10 cellular contexts compared by ENCODE assay signal in genomic region chr16:80583466-80583865, GRCh38. TPM values are rescaled to one million over a fixed set of nuclear protein-coding genes. Genes with fewer than 3 reads are reported as not detected.
DNase-seq lines count a peak whose midpoint lies in the region; ATAC-seq, FAIRE-seq and TF ChIP-seq lines count a peak whose summit lies in the region.
"Had no signal": no experiment of that assay in that cellular context is flagged by ENCODE, and none has a peak within 500 bp of the region (broad histone marks: within the 10 kb centered on the region; RNA-seq: fewer than 3 reads in every experiment).

No MANE protein-coding gene starts in this region.

- no peaks in the 10 kb centered on the region for H3K27me3 Mint-ChIP-seq in stimulated activated naive CD8-positive, alpha-beta T cell treated with anti-CD3 and anti-CD28 coated beads, Interleukin-15, amount 100 ng/mL, for 72 hours
- peaks cover 0 to 8% (median 5%) of the 10 kb centered on the region in 3 donors for H3K27me3 Mint-ChIP-seq in CD14-positive monocyte (ENCODE audit: low read depth in 3 of 3)

- H3K9ac ChIP-seq in HepG2 (ENCODE audit: insufficient read depth, low read depth, low read length): no peak overlapping the region

- peaks cover 10 to 13% of the 10 kb centered on the region in 2 donors for H3K9me3 Mint-ChIP-seq in stimulated activated naive CD8-positive, alpha-beta T cell treated with anti-CD3 and anti-CD28 coated beads, Interleukin-15, amount 100 ng/mL, for 72 hours
- peaks cover 0 to 6% (median 2%) of the 10 kb centered on the region in 7 donors for H3K9me3 Mint-ChIP-seq in CD14-positive monocyte

- 83% methylated on average over 1 of the region's 3 CpGs for WGBS in right lobe of liver (ENCODE audit: insufficient coverage, low coverage, low lambda C conversion rate, missing lambda C conversion rate)
- 12% methylated on average over 3 of the region's 3 CpGs for WGBS in HepG2 (ENCODE audit: low lambda C conversion rate)
- 90% methylated on average over 3 of the region's 3 CpGs for WGBS in right cardiac atrium

- H3K4me1 Mint-ChIP-seq in stimulated activated naive CD8-positive, alpha-beta T cell treated with anti-CD3 and anti-CD28 coated beads, Interleukin-15, amount 100 ng/mL, for 72 hours: peaks cover 66% of the 10 kb centered on the region
- H3K4me1 Mint-ChIP-seq in CD14-positive monocyte: peaks cover 7% of the 10 kb centered on the region

- H3K27me3 ChIP-seq in right lobe of liver: no peaks in the 10 kb centered on the region
- H3K27me3 ChIP-seq in HepG2 (ENCODE audit: control insufficient read depth in 1 of 2, insufficient read depth in 2 of 2, low read length in 2 of 2): no peaks in the 10 kb centered on the region
- no peaks in the 10 kb centered on the region for H3K27me3 ChIP-seq in right cardiac atrium (ENCODE audit: control insufficient read depth, insufficient read depth)

- no peak overlapping the region for H2AFZ ChIP-seq in HepG2 (ENCODE audit: low read length)

- intact Hi-C loops in right lobe of liver (cut with DNase I): no loop called here
- intact Hi-C loops in HepG2 (cut with micrococcal nuclease; ENCODE audit: unreplicated experiment): no loop called here
- intact Hi-C loops in right cardiac atrium (cut with DNase I): no loop called here
- intact Hi-C loops in CD14-positive monocyte (cut with micrococcal nuclease): no loop called here

- TF ChIP-seq POLR2A in right lobe of liver (IDR thresholded peaks at IDR 0.05) (no peak), HepG2 (IDR thresholded peaks at IDR 0.05; ENCODE audit: insufficient read depth in 1 of 2, low read depth in 2 of 2, low read length in 2 of 2) (no peak), erythroblast (IDR thresholded peaks at IDR 0.05; ENCODE audit: low read length) (no peak)

- H4K20me1 ChIP-seq in HepG2 (ENCODE audit: insufficient read depth, low read length): no peaks in the 10 kb centered on the region

- in situ Hi-C loops in HepG2 (cut with HindIII; ENCODE audit: extremely low pct_ligation_motif_present, low pct_unique_long_range_greater_than_20kb): no loop called here

- no peaks in the 10 kb centered on the region for H3K36me3 ChIP-seq in right lobe of liver
- no peaks in the 10 kb centered on the region for H3K36me3 ChIP-seq in HepG2 (replicated peaks in 1 of 2; ENCODE audit: control insufficient read depth in 1 of 2, insufficient read depth in 2 of 2, low read length in 2 of 2)

- H3K36me3 Mint-ChIP-seq in CD14-positive monocyte: no peaks in the 10 kb centered on the region

- no peak for FAIRE-seq in HepG2 (lab: Jason Lieb, UNC)

- H3K9me3 ChIP-seq in right lobe of liver (no peaks in the 10 kb centered on the region), HepG2 (ENCODE audit: low read length) (no peaks in the 10 kb centered on the region), right cardiac atrium (ENCODE audit: control insufficient read depth, low read length) (no peaks in the 10 kb centered on the region)

- H3K4me2 ChIP-seq in HepG2 (ENCODE audit: low read depth, low read length): no peak overlapping the region

- no peak overlapping the region for H3K27ac ChIP-seq in right lobe of liver
- no peak overlapping the region for H3K27ac ChIP-seq in HepG2 (ENCODE audit: extremely low read length, insufficient read depth, low read length)
- no peak overlapping the region for H3K27ac ChIP-seq in right cardiac atrium (ENCODE audit: low read length)

- BruUV-seq in HepG2 (replicated peaks; lab: Mats Ljungman, UMichigan): no TSS peak

- H3K27ac Mint-ChIP-seq in stimulated activated naive CD8-positive, alpha-beta T cell treated with anti-CD3 and anti-CD28 coated beads, Interleukin-15, amount 100 ng/mL, for 72 hours: no peak overlapping the region
- no peak overlapping the region for H3K27ac Mint-ChIP-seq in CD14-positive monocyte
- H3K27ac Mint-ChIP-seq: IgD-negative memory B cell had no signal

- TF ChIP-seq EP300 in HepG2 (IDR thresholded peaks at IDR 0.05; ENCODE audit: low read depth in 2 of 2, low read length in 2 of 2): no peak
- no peak for TF ChIP-seq EP300 in HepG2 (CRISPR knock-in tag; IDR thresholded peaks at IDR 0.05; ENCODE audit: borderline replicate concordance)

- peak overlapping the region in 1 of 2 donors; percentile 36 for H3K4me3 Mint-ChIP-seq in stimulated activated naive CD8-positive, alpha-beta T cell treated with anti-CD3 and anti-CD28 coated beads, Interleukin-15, amount 100 ng/mL, for 72 hours
- no peak overlapping the region for H3K4me3 Mint-ChIP-seq in CD14-positive monocyte
- H3K4me3 Mint-ChIP-seq: IgD-negative memory B cell had no signal

- no peak overlapping the region for H3K4me3 ChIP-seq in right lobe of liver
- no peak overlapping the region for H3K4me3 ChIP-seq in HepG2 (replicated peaks in 1 of 3; ENCODE audit: insufficient read depth in 1 of 3, low read depth in 2 of 3, low read length in 3 of 3)
- H3K4me3 ChIP-seq in right cardiac atrium (ENCODE audit: low read length): no peak overlapping the region

- CTCF ChIA-PET in HepG2 (lab: Yijun Ruan, JAX; ENCODE audit: low intra/inter-chr PET ratio, low total read pairs): no interaction called here

- POLR2A ChIA-PET in HepG2 (lab: Yijun Ruan, JAX): no interaction called here

- ATAC-seq in right lobe of liver: peak; percentile 24 to 57 (median 36)
- ATAC-seq in HepG2: no peak
- no peak for ATAC-seq in right cardiac atrium
- peak; percentile 10 for ATAC-seq in stimulated activated naive CD8-positive, alpha-beta T cell treated with anti-CD3 and anti-CD28 coated beads, Interleukin-15, amount 100 ng/mL, for 72 hours

- TF ChIP-seq CTCF in right lobe of liver (IDR thresholded peaks at IDR 0.05) (no peak), HepG2 (CRISPR knock-in tag; IDR thresholded peaks at IDR 0.05) (no peak), CD14-positive monocyte (IDR thresholded peaks at IDR 0.05) (no peak)

- DNase-seq in right lobe of liver (peak in 1 of 3 donors; percentile 32), HepG2 (ENCODE audit: low spot score) (no peak), right cardiac atrium (peak in 2 of 3 donors; percentile 34 to 55), CD14-positive monocyte (ENCODE audit: low spot score) (no peak), erythroblast (lab: John Stamatoyannopoulos, UW) (no peak)
- peak; percentile 31 for DNase-seq in activated T-helper 9 cell treated with anti-CD3 and anti-CD28 coated beads, Interleukin-2, amount 50 U/mL, for 16 hours (ENCODE audit: low read depth)
- DNase-seq in stimulated activated naive CD8-positive, alpha-beta T cell treated with anti-CD3 and anti-CD28 coated beads, Interleukin-15, amount 100 ng/mL, for 72 hours: peak in 1 of 2 donors; percentile 69
- DNase-seq in effector CD8-positive, alpha-beta T cell (lab: John Stamatoyannopoulos, UW): no peak

- H3K4me1 ChIP-seq in right lobe of liver (no peaks in the 10 kb centered on the region), HepG2 (ENCODE audit: insufficient read depth, low read length) (no peaks in the 10 kb centered on the region), right cardiac atrium (ENCODE audit: control insufficient read depth, insufficient read depth, low read length) (no peaks in the 10 kb centered on the region)

- no peaks in the 10 kb centered on the region for H3K79me2 ChIP-seq in HepG2 (ENCODE audit: insufficient read depth, low read length)

- TF ChIP-seq RAD21 in HepG2 (CRISPR knock-in tag; IDR thresholded peaks at IDR 0.05): no peak

TF ChIP-seq in HepG2, 621 proteins besides CTCF, POLR2A, EP300 and RAD21 (continues in another document):
- TF ChIP-seq ZFP90 (CRISPR knock-in tag; IDR thresholded peaks at IDR 0.05; ENCODE audit: borderline replicate concordance) (no peak), YEATS4 (CRISPR knock-in tag; IDR thresholded peaks at IDR 0.05; ENCODE audit: borderline replicate concordance) (no peak), DRAP1 (CRISPR knock-in tag; IDR thresholded peaks at IDR 0.05) (no peak), HDAC2 (CRISPR knock-in tag; IDR thresholded peaks at IDR 0.05) (no peak), ZNF841 (CRISPR knock-in tag; IDR thresholded peaks at IDR 0.05; ENCODE audit: borderline replicate concordance) (no peak), MEF2D (CRISPR knock-in tag; IDR thresholded peaks at IDR 0.05) (no peak), ZBTB38 (CRISPR knock-in tag; IDR thresholded peaks at IDR 0.05) (no peak), FOXP1 (IDR thresholded peaks at IDR 0.05) (no peak), FOXP1 (CRISPR knock-in tag; IDR thresholded peaks at IDR 0.05) (no peak)

RNA-seq across cellular contexts. Expression of gene DYNLRB2, which starts 42.7 kb away (rescaled TPM):
- total RNA-seq in right lobe of liver (under 1 TPM in 2 of 6 experiments, not detected in 4; 0.47 to 0.64 TPM), HepG2 (2016; rRNA removed; fragmentation: Illumina TruSeq; extraction: Trizol) (not detected in 2 replicates), right cardiac atrium (1 to 10 TPM in 1 of 4 donors, under 1 TPM in 1, not detected in 2; 0.56 to 1.0 TPM)
- not detected in 2 replicates for total RNA-seq in HepG2 (2016; cell fraction: cytosol; rRNA removed; fragmentation: Illumina TruSeq; extraction: Trizol; ENCODE audit: low read depth)
- not detected in 2 replicates for total RNA-seq in HepG2 (2016; cell fraction: insoluble cytoplasmic fraction; rRNA removed; fragmentation: Illumina TruSeq; extraction: Trizol)
- not detected in 2 replicates for total RNA-seq in HepG2 (2016; cell fraction: membrane; rRNA removed; fragmentation: Illumina TruSeq; extraction: Trizol)
- total RNA-seq in HepG2 (2016; cell fraction: nucleus; rRNA removed; fragmentation: Illumina TruSeq; extraction: Trizol): not detected in 2 replicates
- polyA plus RNA-seq in HepG2 (2011; rRNA removed) (not detected in 2 replicates), right cardiac atrium (not detected), CD14-positive monocyte (not detected)
- not detected in 2 replicates for polyA plus RNA-seq in HepG2 (2011; cell fraction: cytosol; rRNA removed)
- not detected in 2 replicates for polyA plus RNA-seq in HepG2 (2011; cell fraction: nucleus; rRNA removed)
- polyA plus RNA-seq in HepG2 (2012): not detected in 2 replicates
- polyA plus RNA-seq in HepG2 (2016; cell fraction: cytosol; fragmentation: Illumina TruSeq; extraction: Trizol; ENCODE audit: low read depth): not detected in 2 replicates
- not detected in 2 replicates for polyA plus RNA-seq in HepG2 (2016; cell fraction: insoluble cytoplasmic fraction; fragmentation: Illumina TruSeq; extraction: Trizol; ENCODE audit: low read depth)
- polyA plus RNA-seq in HepG2 (2016; cell fraction: membrane; fragmentation: Illumina TruSeq; extraction: Trizol; ENCODE audit: low read depth): not detected in 2 replicates
- not detected in 2 replicates for polyA plus RNA-seq in HepG2 (2016; cell fraction: nucleus; fragmentation: Illumina TruSeq; extraction: Trizol; ENCODE audit: insufficient read depth, low read depth)
- polyA minus RNA-seq in HepG2 (2011; rRNA and poly(A)+ RNA removed; ENCODE audit: low replicate concordance): 0.65 TPM in 1 of 2 replicates, not detected in the other
- not detected in 2 replicates for polyA minus RNA-seq in HepG2 (2011; cell fraction: cytosol; rRNA and poly(A)+ RNA removed)
- not detected in 2 replicates for polyA minus RNA-seq in HepG2 (2011; cell fraction: nucleus; rRNA and poly(A)+ RNA removed)
- total RNA-seq: epithelial cell of proximal tubule had no signal
- polyA plus RNA-seq: IgD-negative memory B cell had no signal

Comparison
In these comparisons a context has a peak if more than half of its experiments do, and no peak if none do; other contexts are left out.
1. ATAC-seq: peak in right lobe of liver (4 of 4) and stimulated activated naive CD8-positive, alpha-beta T cell treated with anti-CD3 and anti-CD28 coated beads, Interleukin-15, amount 100 ng/mL, for 72 hours (single experiment); none in HepG2 (single experiment) and right cardiac atrium (0 of 2).
2. DNase-seq: peak in activated T-helper 9 cell treated with anti-CD3 and anti-CD28 coated beads, Interleukin-2, amount 50 U/mL, for 16 hours (single experiment) and right cardiac atrium (2 of 3); none in HepG2 (single experiment), CD14-positive monocyte (single experiment), erythroblast (0 of 2) and effector CD8-positive, alpha-beta T cell (single experiment).